Comparison of ENCODE assay signal across 2 cellular contexts in genomic region chrX:72971859-72972258, GRCh38. TPM values are rescaled to one million over a fixed set of nuclear protein-coding genes. Genes with fewer than 3 reads are reported as not detected.
"Had no signal": no experiment of that assay in that cellular context is flagged by ENCODE, and none has a peak within 500 bp of the region (broad histone marks: within the 10 kb centered on the region; RNA-seq: fewer than 3 reads in every experiment).

No MANE protein-coding gene starts in this region.

RNA-seq across cellular contexts. Expression of gene DMRTC1, which starts 28.2 kb away (rescaled TPM):
- total RNA-seq: G401, GM12878 had no signal

RNA-seq across cellular contexts. Expression of gene PABPC1L2B, which starts 30.9 kb away (rescaled TPM):
- total RNA-seq: G401, GM12878 had no signal
- polyA plus RNA-seq: GM12878 had no signal

RNA-seq across cellular contexts. Expression of gene FAM236A, which starts 33.9 kb away (rescaled TPM):
- total RNA-seq: G401, GM12878 had no signal
- polyA plus RNA-seq: GM12878 had no signal

RNA-seq across cellular contexts. Expression of gene FAM236C, which starts 59.4 kb away (rescaled TPM):
- total RNA-seq: G401, GM12878 had no signal
- polyA plus RNA-seq: GM12878 had no signal
